12 cellular contexts compared by ENCODE assay signal in genomic region chr14:24335461-24336146, GRCh38. TPM values are rescaled to one million over a fixed set of nuclear protein-coding genes. Genes with fewer than 3 reads are reported as not detected.
A peak's percentile ranks its signal among the peaks of the same experiment; 100 is the strongest.
DNase-seq lines count a peak whose midpoint lies in the region; ATAC-seq, FAIRE-seq and TF ChIP-seq lines count a peak whose summit lies in the region.
"Had no signal": no experiment of that assay in that cellular context is flagged by ENCODE, and none has a peak within 500 bp of the region (broad histone marks: within the 10 kb centered on the region; RNA-seq: fewer than 3 reads in every experiment).

No MANE protein-coding gene starts in this region.

- H3K4me2 ChIP-seq in HepG2 (ENCODE audit: low read depth, low read length): no peak overlapping the region

- in situ Hi-C loops in HepG2 (cut with HindIII; ENCODE audit: extremely low pct_ligation_motif_present, low pct_unique_long_range_greater_than_20kb): no loop called here

- peaks cover 42% of the 10 kb centered on the region for H3K4me1 ChIP-seq in HepG2 (ENCODE audit: insufficient read depth, low read length)
- peaks cover 0 to 30% (median 8%) of the 10 kb centered on the region in 4 donors for H3K4me1 ChIP-seq in right lobe of liver
- peaks cover 68% of the 10 kb centered on the region for H3K4me1 ChIP-seq in lower lobe of right lung
- peaks cover 57% of the 10 kb centered on the region for H3K4me1 ChIP-seq in upper lobe of right lung

- no TSS peak for BruUV-seq in HepG2 (replicated peaks; lab: Mats Ljungman, UMichigan)

- H3K27ac Mint-ChIP-seq in activated T-helper 1 cell treated with anti-CD3 and anti-CD28 coated beads, Interleukin-12 subunit alpha, Interleukin-12 subunit beta, Interleukin-2, Interleukin-4 antibody, amounts not matched to agents 30 ng/mL and 10 ng/mL and 1 ng/mL, durations not matched to agents 14 hours and 24 hours and 36 hours: no peak overlapping the region

- no peak for TF ChIP-seq EP300 in HepG2 (IDR thresholded peaks at IDR 0.05; ENCODE audit: low read depth in 2 of 2, low read length in 2 of 2)
- no peak for TF ChIP-seq EP300 in HepG2 (CRISPR knock-in tag; IDR thresholded peaks at IDR 0.05; ENCODE audit: borderline replicate concordance)

- 55% methylated on average over 12 of the region's 12 CpGs for WGBS in HepG2 (ENCODE audit: low lambda C conversion rate)
- 59% methylated on average over 4 of the region's 12 CpGs for WGBS in right lobe of liver (ENCODE audit: insufficient coverage, low coverage, low lambda C conversion rate, missing lambda C conversion rate)

- H3K9me3 ChIP-seq in HepG2 (ENCODE audit: low read length) (no peaks in the 10 kb centered on the region), right lobe of liver (no peaks in the 10 kb centered on the region), lower lobe of right lung (no peaks in the 10 kb centered on the region), upper lobe of right lung (no peaks in the 10 kb centered on the region)

- H3K27me3 ChIP-seq in HepG2 (ENCODE audit: control insufficient read depth in 1 of 2, insufficient read depth in 2 of 2, low read length in 2 of 2) (peaks cover 24 to 87% of the 10 kb centered on the region in 2 experiments), right lobe of liver (no peaks in the 10 kb centered on the region), lower lobe of right lung (ENCODE audit: low read depth) (peaks cover 15% of the 10 kb centered on the region), upper lobe of right lung (peaks cover 10% of the 10 kb centered on the region)

- TF ChIP-seq POLR2A in HepG2 (IDR thresholded peaks at IDR 0.05; ENCODE audit: insufficient read depth in 1 of 2, low read depth in 2 of 2, low read length in 2 of 2) (no peak), right lobe of liver (IDR thresholded peaks at IDR 0.05) (no peak)

- no peaks in the 10 kb centered on the region for H3K36me3 ChIP-seq in HepG2 (replicated peaks in 1 of 2; ENCODE audit: control insufficient read depth in 1 of 2, insufficient read depth in 2 of 2, low read length in 2 of 2)
- H3K36me3 ChIP-seq in right lobe of liver: no peaks in the 10 kb centered on the region
- peaks cover 26% of the 10 kb centered on the region for H3K36me3 ChIP-seq in lower lobe of right lung
- no peaks in the 10 kb centered on the region for H3K36me3 ChIP-seq in upper lobe of right lung

- POLR2A ChIA-PET in HepG2 (lab: Yijun Ruan, JAX): interaction anchor here (0.9 to 2.0 kb wide), 4 partner anchors 91 to 106 kb away, joined by 3 to 7 read pairs (median 4); partner anchors contain the start of genes CBLN3 and KHNYN

- peaks cover 26% of the 10 kb centered on the region for H3K36me3 Mint-ChIP-seq in activated T-helper 1 cell treated with anti-CD3 and anti-CD28 coated beads, Interleukin-12 subunit alpha, Interleukin-12 subunit beta, Interleukin-2, Interleukin-4 antibody, amounts not matched to agents 30 ng/mL and 10 ng/mL and 1 ng/mL, durations not matched to agents 14 hours and 24 hours and 36 hours (ENCODE audit: low read depth)

- peaks cover 23% of the 10 kb centered on the region for H3K27me3 Mint-ChIP-seq in activated T-helper 1 cell treated with anti-CD3 and anti-CD28 coated beads, Interleukin-12 subunit alpha, Interleukin-12 subunit beta, Interleukin-2, Interleukin-4 antibody, amounts not matched to agents 30 ng/mL and 10 ng/mL and 1 ng/mL, durations not matched to agents 14 hours and 24 hours and 36 hours (ENCODE audit: insufficient read depth)

- CTCF ChIA-PET in HepG2 (lab: Yijun Ruan, JAX; ENCODE audit: low intra/inter-chr PET ratio, low total read pairs): interaction anchor here (2.9 to 10.2 kb wide), 3 partner anchors 31 to 98 kb away, joined by 26 to 235 read pairs (median 30); partner anchors contain the start of genes CBLN3, KHNYN and NFATC4

- peak overlapping the region; percentile 55 for H3K4me3 Mint-ChIP-seq in activated T-helper 1 cell treated with anti-CD3 and anti-CD28 coated beads, Interleukin-12 subunit alpha, Interleukin-12 subunit beta, Interleukin-2, Interleukin-4 antibody, amounts not matched to agents 30 ng/mL and 10 ng/mL and 1 ng/mL, durations not matched to agents 14 hours and 24 hours and 36 hours

- ATAC-seq in HepG2: no peak
- no peak for ATAC-seq in right lobe of liver
- ATAC-seq in lower lobe of right lung: no peak
- ATAC-seq in upper lobe of right lung: no peak
- no peak for ATAC-seq in HG03457 (IDR thresholded peaks at IDR 0.05; ENCODE audit: unreplicated experiment)
- ATAC-seq: activated CD4-positive, CD25-positive, alpha-beta regulatory T cell treated with anti-CD3 and anti-CD28 coated beads, Interleukin-2, amount 50 U/mL, for 24 hours had no signal

- no peaks in the 10 kb centered on the region for H4K20me1 ChIP-seq in HepG2 (ENCODE audit: insufficient read depth, low read length)

- H3K9ac ChIP-seq in HepG2 (ENCODE audit: insufficient read depth, low read depth, low read length): no peak overlapping the region

- peaks cover 46% of the 10 kb centered on the region for H3K4me1 Mint-ChIP-seq in activated T-helper 1 cell treated with anti-CD3 and anti-CD28 coated beads, Interleukin-12 subunit alpha, Interleukin-12 subunit beta, Interleukin-2, Interleukin-4 antibody, amounts not matched to agents 30 ng/mL and 10 ng/mL and 1 ng/mL, durations not matched to agents 14 hours and 24 hours and 36 hours (ENCODE audit: low read depth)

- no peak for TF ChIP-seq RAD21 in HepG2 (CRISPR knock-in tag; IDR thresholded peaks at IDR 0.05)

- H3K9me3 Mint-ChIP-seq in activated T-helper 1 cell treated with anti-CD3 and anti-CD28 coated beads, Interleukin-12 subunit alpha, Interleukin-12 subunit beta, Interleukin-2, Interleukin-4 antibody, amounts not matched to agents 30 ng/mL and 10 ng/mL and 1 ng/mL, durations not matched to agents 14 hours and 24 hours and 36 hours: no peaks in the 10 kb centered on the region

- DNase-seq in HepG2 (ENCODE audit: low spot score) (no peak), right lobe of liver (no peak), lower lobe of right lung (no peak), upper lobe of right lung (peak; percentile 31), caudate nucleus (lab: John Stamatoyannopoulos, UW) (no peak), HK-2 (ENCODE audit: unreplicated experiment) (no peak)
- DNase-seq in activated T-helper 1 cell treated with anti-CD3 and anti-CD28 coated beads, Interleukin-12 subunit alpha, Interleukin-12 subunit beta, Interleukin-2, Interleukin-4 antibody, amounts not matched to agents 30 ng/mL and 10 ng/mL and 1 ng/mL, durations not matched to agents 14 hours and 24 hours and 36 hours (ENCODE audit: low spot score): no peak
- DNase-seq: NCI-H2029 treated with DMSO at 0.1 percent for 48 hours had no signal

- no peak for FAIRE-seq in HepG2 (lab: Jason Lieb, UNC)

- no peak overlapping the region for H3K27ac ChIP-seq in HepG2 (ENCODE audit: extremely low read length, insufficient read depth, low read length)
- H3K27ac ChIP-seq in right lobe of liver: no peak overlapping the region
- peak overlapping the region; percentile 83 for H3K27ac ChIP-seq in lower lobe of right lung
- H3K27ac ChIP-seq in upper lobe of right lung: peak overlapping the region; percentile 44
- no peak overlapping the region for H3K27ac ChIP-seq in caudate nucleus (ENCODE audit: low read depth, low read length)
- H3K27ac ChIP-seq: C4-2B had no signal

- intact Hi-C loops in HepG2 (cut with micrococcal nuclease; ENCODE audit: unreplicated experiment) (no loop called here), right lobe of liver (cut with DNase I) (no loop called here), lower lobe of right lung (cut with DNase I) (no loop called here), upper lobe of right lung (cut with DNase I) (no loop called here)
- intact Hi-C loops in activated T-helper 1 cell treated with anti-CD3 and anti-CD28 coated beads, Interleukin-12 subunit alpha, Interleukin-12 subunit beta, Interleukin-2, Interleukin-4 antibody, amounts not matched to agents 30 ng/mL and 10 ng/mL and 1 ng/mL, durations not matched to agents 14 hours and 24 hours and 36 hours (cut with micrococcal nuclease): loop anchor here (10.0 kb wide), 1 partner anchor 339 kb away; no protein-coding TSS in a partner anchor

- no peak overlapping the region for H2AFZ ChIP-seq in HepG2 (ENCODE audit: low read length)

- TF ChIP-seq CTCF in HepG2 (CRISPR knock-in tag; IDR thresholded peaks at IDR 0.05) (no peak), right lobe of liver (IDR thresholded peaks at IDR 0.05) (no peak), lower lobe of right lung (IDR thresholded peaks at IDR 0.05) (no peak), upper lobe of right lung (IDR thresholded peaks at IDR 0.05) (no peak)

- H3K79me2 ChIP-seq in HepG2 (ENCODE audit: insufficient read depth, low read length): no peaks in the 10 kb centered on the region

- H3K4me3 ChIP-seq in HepG2 (replicated peaks in 1 of 3; ENCODE audit: insufficient read depth in 1 of 3, low read depth in 2 of 3, low read length in 3 of 3): no peak overlapping the region
- H3K4me3 ChIP-seq in right lobe of liver: no peak overlapping the region
- peak overlapping the region; percentile 58 for H3K4me3 ChIP-seq in lower lobe of right lung
- peak overlapping the region; percentile 51 for H3K4me3 ChIP-seq in upper lobe of right lung

RNA-seq across cellular contexts. Expression of gene ADCY4, which starts 0.7 kb away (rescaled TPM):
- total RNA-seq in HepG2 (2016; rRNA removed; fragmentation: Illumina TruSeq; extraction: Trizol) (not detected in 2 replicates), right lobe of liver (1 to 10 TPM; 2.3 to 7.2 (median 3.9) TPM), lower lobe of right lung (42.7 TPM), upper lobe of right lung (54.5 TPM)
- not detected in 2 replicates for total RNA-seq in HepG2 (2016; cell fraction: cytosol; rRNA removed; fragmentation: Illumina TruSeq; extraction: Trizol; ENCODE audit: low read depth)
- not detected in 2 replicates for total RNA-seq in HepG2 (2016; cell fraction: insoluble cytoplasmic fraction; rRNA removed; fragmentation: Illumina TruSeq; extraction: Trizol)
- total RNA-seq in HepG2 (2016; cell fraction: membrane; rRNA removed; fragmentation: Illumina TruSeq; extraction: Trizol): not detected in 2 replicates
- total RNA-seq in HepG2 (2016; cell fraction: nucleus; rRNA removed; fragmentation: Illumina TruSeq; extraction: Trizol): not detected in 2 replicates
- polyA plus RNA-seq in HepG2 (2011; rRNA removed): 0.03 TPM in 1 of 2 replicates, not detected in the other
- not detected in 2 replicates for polyA plus RNA-seq in HepG2 (2011; cell fraction: cytosol; rRNA removed)
- 0.31 and 0.50 TPM in 2 replicates for polyA plus RNA-seq in HepG2 (2011; cell fraction: nucleus; rRNA removed)
- polyA plus RNA-seq in HepG2 (2012): 0.20 TPM in 1 of 2 replicates, not detected in the other
- not detected in 2 replicates for polyA plus RNA-seq in HepG2 (2016; cell fraction: cytosol; fragmentation: Illumina TruSeq; extraction: Trizol; ENCODE audit: low read depth)
- polyA plus RNA-seq in HepG2 (2016; cell fraction: insoluble cytoplasmic fraction; fragmentation: Illumina TruSeq; extraction: Trizol; ENCODE audit: low read depth): not detected in 2 replicates
- not detected in 2 replicates for polyA plus RNA-seq in HepG2 (2016; cell fraction: membrane; fragmentation: Illumina TruSeq; extraction: Trizol; ENCODE audit: low read depth)
- 0.19 TPM in 1 of 2 replicates, not detected in the other for polyA plus RNA-seq in HepG2 (2016; cell fraction: nucleus; fragmentation: Illumina TruSeq; extraction: Trizol; ENCODE audit: insufficient read depth, low read depth)
- 0.22 TPM in 1 of 2 replicates, not detected in the other for polyA minus RNA-seq in HepG2 (2011; rRNA and poly(A)+ RNA removed; ENCODE audit: low replicate concordance)
- not detected in 2 replicates for polyA minus RNA-seq in HepG2 (2011; cell fraction: cytosol; rRNA and poly(A)+ RNA removed)
- 0.99 TPM in 1 of 2 replicates, not detected in the other for polyA minus RNA-seq in HepG2 (2011; cell fraction: nucleus; rRNA and poly(A)+ RNA removed)
- 0.93 and 1.5 TPM in 2 replicates for total RNA-seq in activated T-helper 1 cell treated with anti-CD3 and anti-CD28 coated beads, Interleukin-12 subunit alpha, Interleukin-12 subunit beta, Interleukin-2, Interleukin-4 antibody, amounts not matched to agents 30 ng/mL and 10 ng/mL and 1 ng/mL, durations not matched to agents 14 hours and 24 hours and 36 hours
- total RNA-seq: RPMI7951 had no signal

RNA-seq across cellular contexts. Expression of gene RIPK3, which starts 4.2 kb away (rescaled TPM):
- total RNA-seq in HepG2 (2016; rRNA removed; fragmentation: Illumina TruSeq; extraction: Trizol) (not detected in 2 replicates), right lobe of liver (1 to 10 TPM in 2 of 6 experiments, under 1 TPM in 4; 0.70 to 1.6 (median 0.90) TPM), lower lobe of right lung (27.9 TPM), upper lobe of right lung (23.4 TPM)
- total RNA-seq in HepG2 (2016; cell fraction: cytosol; rRNA removed; fragmentation: Illumina TruSeq; extraction: Trizol; ENCODE audit: low read depth): not detected in 2 replicates
- total RNA-seq in HepG2 (2016; cell fraction: insoluble cytoplasmic fraction; rRNA removed; fragmentation: Illumina TruSeq; extraction: Trizol): not detected in 2 replicates
- not detected in 2 replicates for total RNA-seq in HepG2 (2016; cell fraction: membrane; rRNA removed; fragmentation: Illumina TruSeq; extraction: Trizol)
- total RNA-seq in HepG2 (2016; cell fraction: nucleus; rRNA removed; fragmentation: Illumina TruSeq; extraction: Trizol): not detected in 2 replicates
- not detected in 2 replicates for polyA plus RNA-seq in HepG2 (2011; rRNA removed)
- polyA plus RNA-seq in HepG2 (2011; cell fraction: cytosol; rRNA removed): not detected in 2 replicates
- polyA plus RNA-seq in HepG2 (2011; cell fraction: nucleus; rRNA removed): not detected in 2 replicates
- polyA plus RNA-seq in HepG2 (2012): not detected in 2 replicates
- polyA plus RNA-seq in HepG2 (2016; cell fraction: cytosol; fragmentation: Illumina TruSeq; extraction: Trizol; ENCODE audit: low read depth): not detected in 2 replicates
- polyA plus RNA-seq in HepG2 (2016; cell fraction: insoluble cytoplasmic fraction; fragmentation: Illumina TruSeq; extraction: Trizol; ENCODE audit: low read depth): not detected in 2 replicates
- not detected in 2 replicates for polyA plus RNA-seq in HepG2 (2016; cell fraction: membrane; fragmentation: Illumina TruSeq; extraction: Trizol; ENCODE audit: low read depth)
- not detected in 2 replicates for polyA plus RNA-seq in HepG2 (2016; cell fraction: nucleus; fragmentation: Illumina TruSeq; extraction: Trizol; ENCODE audit: insufficient read depth, low read depth)
- polyA minus RNA-seq in HepG2 (2011; rRNA and poly(A)+ RNA removed; ENCODE audit: low replicate concordance): not detected in 2 replicates
- polyA minus RNA-seq in HepG2 (2011; cell fraction: cytosol; rRNA and poly(A)+ RNA removed): not detected in 2 replicates
- not detected in 2 replicates for polyA minus RNA-seq in HepG2 (2011; cell fraction: nucleus; rRNA and poly(A)+ RNA removed)
- 14.3 and 14.5 TPM in 2 replicates for total RNA-seq in activated T-helper 1 cell treated with anti-CD3 and anti-CD28 coated beads, Interleukin-12 subunit alpha, Interleukin-12 subunit beta, Interleukin-2, Interleukin-4 antibody, amounts not matched to agents 30 ng/mL and 10 ng/mL and 1 ng/mL, durations not matched to agents 14 hours and 24 hours and 36 hours

RNA-seq across cellular contexts. Expression of gene LTB4R, which starts 24.3 kb away (rescaled TPM):
- total RNA-seq in HepG2 (2016; rRNA removed; fragmentation: Illumina TruSeq; extraction: Trizol): 1.00 and 3.2 TPM in 2 replicates
- total RNA-seq in HepG2 (2016; cell fraction: cytosol; rRNA removed; fragmentation: Illumina TruSeq; extraction: Trizol; ENCODE audit: low read depth): 0.40 and 0.53 TPM in 2 replicates
- 0.25 and 2.9 TPM in 2 replicates for total RNA-seq in HepG2 (2016; cell fraction: insoluble cytoplasmic fraction; rRNA removed; fragmentation: Illumina TruSeq; extraction: Trizol)
- 0.55 and 0.59 TPM in 2 replicates for total RNA-seq in HepG2 (2016; cell fraction: membrane; rRNA removed; fragmentation: Illumina TruSeq; extraction: Trizol)
- 4.9 and 6.3 TPM in 2 replicates for total RNA-seq in HepG2 (2016; cell fraction: nucleus; rRNA removed; fragmentation: Illumina TruSeq; extraction: Trizol)
- 8.2 and 12.4 TPM in 2 replicates for polyA plus RNA-seq in HepG2 (2011; rRNA removed)
- 1.2 and 1.9 TPM in 2 replicates for polyA plus RNA-seq in HepG2 (2011; cell fraction: cytosol; rRNA removed)
- polyA plus RNA-seq in HepG2 (2011; cell fraction: nucleus; rRNA removed): 89.0 and 109 TPM in 2 replicates
- 9.0 and 9.1 TPM in 2 replicates for polyA plus RNA-seq in HepG2 (2012)
- polyA plus RNA-seq in HepG2 (2016; cell fraction: cytosol; fragmentation: Illumina TruSeq; extraction: Trizol; ENCODE audit: low read depth): 0.10 and 0.24 TPM in 2 replicates
- polyA plus RNA-seq in HepG2 (2016; cell fraction: insoluble cytoplasmic fraction; fragmentation: Illumina TruSeq; extraction: Trizol; ENCODE audit: low read depth): 0.76 and 0.87 TPM in 2 replicates
- 0.37 and 0.90 TPM in 2 replicates for polyA plus RNA-seq in HepG2 (2016; cell fraction: membrane; fragmentation: Illumina TruSeq; extraction: Trizol; ENCODE audit: low read depth)
- 22.4 and 23.6 TPM in 2 replicates for polyA plus RNA-seq in HepG2 (2016; cell fraction: nucleus; fragmentation: Illumina TruSeq; extraction: Trizol; ENCODE audit: insufficient read depth, low read depth)
- 13.2 and 32.8 TPM in 2 replicates for polyA minus RNA-seq in HepG2 (2011; rRNA and poly(A)+ RNA removed; ENCODE audit: low replicate concordance)
- 0.30 and 1.5 TPM in 2 replicates for polyA minus RNA-seq in HepG2 (2011; cell fraction: cytosol; rRNA and poly(A)+ RNA removed)
- 17.3 and 18.9 TPM in 2 replicates for polyA minus RNA-seq in HepG2 (2011; cell fraction: nucleus; rRNA and poly(A)+ RNA removed)
- total RNA-seq in right lobe of liver: 1 to 10 TPM; 2.7 to 5.5 (median 3.9) TPM
- total RNA-seq in activated T-helper 1 cell treated with anti-CD3 and anti-CD28 coated beads, Interleukin-12 subunit alpha, Interleukin-12 subunit beta, Interleukin-2, Interleukin-4 antibody, amounts not matched to agents 30 ng/mL and 10 ng/mL and 1 ng/mL, durations not matched to agents 14 hours and 24 hours and 36 hours: 10.1 and 11.1 TPM in 2 replicates
- 14.1 TPM for total RNA-seq in lower lobe of right lung
- 9.8 TPM for total RNA-seq in upper lobe of right lung

RNA-seq across cellular contexts. Expression of gene LTB4R2, which starts 25.7 kb away (rescaled TPM):
- total RNA-seq in HepG2 (2016; rRNA removed; fragmentation: Illumina TruSeq; extraction: Trizol) (1.4 and 6.9 TPM in 2 replicates), right lobe of liver (1 to 10 TPM; 1.8 to 5.8 (median 3.5) TPM), lower lobe of right lung (5.9 TPM), upper lobe of right lung (6.4 TPM)
- 0.40 and 0.44 TPM in 2 replicates for total RNA-seq in HepG2 (2016; cell fraction: cytosol; rRNA removed; fragmentation: Illumina TruSeq; extraction: Trizol; ENCODE audit: low read depth)
- total RNA-seq in HepG2 (2016; cell fraction: insoluble cytoplasmic fraction; rRNA removed; fragmentation: Illumina TruSeq; extraction: Trizol): 1.7 and 7.1 TPM in 2 replicates
- 0.93 and 1.2 TPM in 2 replicates for total RNA-seq in HepG2 (2016; cell fraction: membrane; rRNA removed; fragmentation: Illumina TruSeq; extraction: Trizol)
- 10.5 and 12.4 TPM in 2 replicates for total RNA-seq in HepG2 (2016; cell fraction: nucleus; rRNA removed; fragmentation: Illumina TruSeq; extraction: Trizol)
- polyA plus RNA-seq in HepG2 (2011; rRNA removed): 3.9 and 6.1 TPM in 2 replicates
- polyA plus RNA-seq in HepG2 (2011; cell fraction: cytosol; rRNA removed): 0.65 and 1.5 TPM in 2 replicates
- 94.5 and 110 TPM in 2 replicates for polyA plus RNA-seq in HepG2 (2011; cell fraction: nucleus; rRNA removed)
- polyA plus RNA-seq in HepG2 (2012): 4.0 and 7.4 TPM in 2 replicates
- 0.31 and 0.36 TPM in 2 replicates for polyA plus RNA-seq in HepG2 (2016; cell fraction: cytosol; fragmentation: Illumina TruSeq; extraction: Trizol; ENCODE audit: low read depth)
- polyA plus RNA-seq in HepG2 (2016; cell fraction: insoluble cytoplasmic fraction; fragmentation: Illumina TruSeq; extraction: Trizol; ENCODE audit: low read depth): 1.1 and 1.5 TPM in 2 replicates
- 0.33 and 0.39 TPM in 2 replicates for polyA plus RNA-seq in HepG2 (2016; cell fraction: membrane; fragmentation: Illumina TruSeq; extraction: Trizol; ENCODE audit: low read depth)
- polyA plus RNA-seq in HepG2 (2016; cell fraction: nucleus; fragmentation: Illumina TruSeq; extraction: Trizol; ENCODE audit: insufficient read depth, low read depth): 19.7 and 20.2 TPM in 2 replicates
- 7.7 and 12.0 TPM in 2 replicates for polyA minus RNA-seq in HepG2 (2011; rRNA and poly(A)+ RNA removed; ENCODE audit: low replicate concordance)
- polyA minus RNA-seq in HepG2 (2011; cell fraction: cytosol; rRNA and poly(A)+ RNA removed): 1.2 TPM in 2 replicates
- polyA minus RNA-seq in HepG2 (2011; cell fraction: nucleus; rRNA and poly(A)+ RNA removed): 40.7 and 44.3 TPM in 2 replicates
- total RNA-seq in activated T-helper 1 cell treated with anti-CD3 and anti-CD28 coated beads, Interleukin-12 subunit alpha, Interleukin-12 subunit beta, Interleukin-2, Interleukin-4 antibody, amounts not matched to agents 30 ng/mL and 10 ng/mL and 1 ng/mL, durations not matched to agents 14 hours and 24 hours and 36 hours: 8.9 and 10.3 TPM in 2 replicates

RNA-seq across cellular contexts. Expression of gene CIDEB, which starts 27.8 kb away (rescaled TPM):
- total RNA-seq in HepG2 (2016; rRNA removed; fragmentation: Illumina TruSeq; extraction: Trizol): 22.4 and 35.8 TPM in 2 replicates
- total RNA-seq in HepG2 (2016; cell fraction: cytosol; rRNA removed; fragmentation: Illumina TruSeq; extraction: Trizol; ENCODE audit: low read depth): 7.4 and 8.6 TPM in 2 replicates
- total RNA-seq in HepG2 (2016; cell fraction: insoluble cytoplasmic fraction; rRNA removed; fragmentation: Illumina TruSeq; extraction: Trizol): 25.0 and 33.5 TPM in 2 replicates
- total RNA-seq in HepG2 (2016; cell fraction: membrane; rRNA removed; fragmentation: Illumina TruSeq; extraction: Trizol): 10.2 and 11.5 TPM in 2 replicates
- total RNA-seq in HepG2 (2016; cell fraction: nucleus; rRNA removed; fragmentation: Illumina TruSeq; extraction: Trizol): 35.1 and 36.7 TPM in 2 replicates
- 110 and 143 TPM in 2 replicates for polyA plus RNA-seq in HepG2 (2011; rRNA removed)
- 88.2 and 112 TPM in 2 replicates for polyA plus RNA-seq in HepG2 (2011; cell fraction: cytosol; rRNA removed)
- polyA plus RNA-seq in HepG2 (2011; cell fraction: nucleus; rRNA removed): 47.6 and 66.7 TPM in 2 replicates
- polyA plus RNA-seq in HepG2 (2012): 94.8 and 120 TPM in 2 replicates
- polyA plus RNA-seq in HepG2 (2016; cell fraction: cytosol; fragmentation: Illumina TruSeq; extraction: Trizol; ENCODE audit: low read depth): 15.9 and 18.8 TPM in 2 replicates
- 56.4 and 59.4 TPM in 2 replicates for polyA plus RNA-seq in HepG2 (2016; cell fraction: insoluble cytoplasmic fraction; fragmentation: Illumina TruSeq; extraction: Trizol; ENCODE audit: low read depth)
- 21.0 and 22.1 TPM in 2 replicates for polyA plus RNA-seq in HepG2 (2016; cell fraction: membrane; fragmentation: Illumina TruSeq; extraction: Trizol; ENCODE audit: low read depth)
- 101 TPM in 2 replicates for polyA plus RNA-seq in HepG2 (2016; cell fraction: nucleus; fragmentation: Illumina TruSeq; extraction: Trizol; ENCODE audit: insufficient read depth, low read depth)
- polyA minus RNA-seq in HepG2 (2011; rRNA and poly(A)+ RNA removed; ENCODE audit: low replicate concordance): 15.9 and 85.1 TPM in 2 replicates
- polyA minus RNA-seq in HepG2 (2011; cell fraction: cytosol; rRNA and poly(A)+ RNA removed): 34.0 and 49.4 TPM in 2 replicates
- polyA minus RNA-seq in HepG2 (2011; cell fraction: nucleus; rRNA and poly(A)+ RNA removed): 21.4 and 33.2 TPM in 2 replicates
- total RNA-seq in right lobe of liver: 100 to 1,000 TPM; 118 to 219 (median 196) TPM
- 18.1 and 18.7 TPM in 2 replicates for total RNA-seq in activated T-helper 1 cell treated with anti-CD3 and anti-CD28 coated beads, Interleukin-12 subunit alpha, Interleukin-12 subunit beta, Interleukin-2, Interleukin-4 antibody, amounts not matched to agents 30 ng/mL and 10 ng/mL and 1 ng/mL, durations not matched to agents 14 hours and 24 hours and 36 hours
- 16.4 TPM for total RNA-seq in lower lobe of right lung
- total RNA-seq in upper lobe of right lung: 18.8 TPM
- total RNA-seq: RPMI7951 had no signal

Comparison
In these comparisons a context has a peak if more than half of its experiments do, and no peak if none do; other contexts are left out.
1. H3K27ac ChIP-seq: peak in lower lobe of right lung (single experiment) and upper lobe of right lung (single experiment); none in HepG2 (single experiment), right lobe of liver (0 of 3) and caudate nucleus (single experiment).
2. H3K4me3 ChIP-seq: peak in lower lobe of right lung (single experiment) and upper lobe of right lung (single experiment); none in HepG2 (0 of 3) and right lobe of liver (0 of 3).